Comparison of ENCODE assay signal across 2 cellular contexts in the genomic region with DNA sequence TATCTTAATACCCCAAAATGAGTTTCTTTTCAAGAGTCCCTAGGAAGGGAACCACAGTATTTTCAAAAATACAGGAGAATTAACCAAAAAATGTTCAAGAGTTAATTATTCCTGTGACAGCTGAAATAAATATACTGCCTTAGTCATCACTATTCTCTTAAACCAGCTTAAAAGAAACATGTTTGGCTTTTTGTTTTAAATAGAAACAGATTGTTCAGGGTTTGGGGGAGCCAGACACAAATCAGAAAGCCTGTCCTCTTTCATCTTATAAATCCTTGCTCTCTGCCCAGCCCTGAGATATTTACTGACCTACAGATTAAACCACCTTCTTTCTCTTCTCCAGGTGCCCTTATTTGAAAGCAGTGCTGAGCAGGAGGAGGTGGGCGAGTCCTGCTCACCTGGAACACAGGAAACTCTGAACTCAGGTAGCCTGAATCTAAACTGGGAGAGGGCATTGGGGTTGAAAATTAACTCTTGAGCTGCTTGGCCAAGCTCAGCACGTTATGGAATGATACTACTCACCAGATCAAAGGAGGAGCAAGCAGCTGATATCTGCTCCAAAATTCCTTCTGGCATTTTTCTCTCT.
TF ChIP-seq lines count a peak whose summit lies in the region.

No MANE protein-coding gene starts in this region.

TF ChIP-seq in SK-N-SH treated with all-trans-retinoic acid at 6 μM for 48 hours, 23 proteins besides CTCF, POLR2A, EP300 and RAD21 (continued from another document):
- TF ChIP-seq, protein P1, sequence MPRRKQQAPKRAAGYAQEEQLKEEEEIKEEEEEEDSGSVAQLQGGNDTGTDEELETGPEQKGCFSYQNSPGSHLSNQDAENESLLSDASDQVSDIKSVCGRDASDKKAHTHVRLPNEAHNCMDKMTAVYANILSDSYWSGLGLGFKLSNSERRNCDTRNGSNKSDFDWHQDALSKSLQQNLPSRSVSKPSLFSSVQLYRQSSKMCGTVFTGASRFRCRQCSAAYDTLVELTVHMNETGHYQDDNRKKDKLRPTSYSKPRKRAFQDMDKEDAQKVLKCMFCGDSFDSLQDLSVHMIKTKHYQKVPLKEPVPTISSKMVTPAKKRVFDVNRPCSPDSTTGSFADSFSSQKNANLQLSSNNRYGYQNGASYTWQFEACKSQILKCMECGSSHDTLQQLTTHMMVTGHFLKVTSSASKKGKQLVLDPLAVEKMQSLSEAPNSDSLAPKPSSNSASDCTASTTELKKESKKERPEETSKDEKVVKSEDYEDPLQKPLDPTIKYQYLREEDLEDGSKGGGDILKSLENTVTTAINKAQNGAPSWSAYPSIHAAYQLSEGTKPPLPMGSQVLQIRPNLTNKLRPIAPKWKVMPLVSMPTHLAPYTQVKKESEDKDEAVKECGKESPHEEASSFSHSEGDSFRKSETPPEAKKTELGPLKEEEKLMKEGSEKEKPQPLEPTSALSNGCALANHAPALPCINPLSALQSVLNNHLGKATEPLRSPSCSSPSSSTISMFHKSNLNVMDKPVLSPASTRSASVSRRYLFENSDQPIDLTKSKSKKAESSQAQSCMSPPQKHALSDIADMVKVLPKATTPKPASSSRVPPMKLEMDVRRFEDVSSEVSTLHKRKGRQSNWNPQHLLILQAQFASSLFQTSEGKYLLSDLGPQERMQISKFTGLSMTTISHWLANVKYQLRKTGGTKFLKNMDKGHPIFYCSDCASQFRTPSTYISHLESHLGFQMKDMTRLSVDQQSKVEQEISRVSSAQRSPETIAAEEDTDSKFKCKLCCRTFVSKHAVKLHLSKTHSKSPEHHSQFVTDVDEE (CRISPR knock-in tag; IDR thresholded peaks at IDR 0.05) = no peak
- no peak for TF ChIP-seq ZFP3 (CRISPR knock-in tag; IDR thresholded peaks at IDR 0.05)
- TF ChIP-seq CSDC2 (CRISPR knock-in tag; IDR thresholded peaks at IDR 0.05) = no peak
- TF ChIP-seq ZNF8 (CRISPR knock-in tag; IDR thresholded peaks at IDR 0.05) = no peak
- TF ChIP-seq ESRRG (CRISPR knock-in tag; IDR thresholded peaks at IDR 0.05) = no peak
- TF ChIP-seq BACH2 (CRISPR knock-in tag; IDR thresholded peaks at IDR 0.05; ENCODE audit: borderline replicate concordance) = no peak
- TF ChIP-seq, protein P2, sequence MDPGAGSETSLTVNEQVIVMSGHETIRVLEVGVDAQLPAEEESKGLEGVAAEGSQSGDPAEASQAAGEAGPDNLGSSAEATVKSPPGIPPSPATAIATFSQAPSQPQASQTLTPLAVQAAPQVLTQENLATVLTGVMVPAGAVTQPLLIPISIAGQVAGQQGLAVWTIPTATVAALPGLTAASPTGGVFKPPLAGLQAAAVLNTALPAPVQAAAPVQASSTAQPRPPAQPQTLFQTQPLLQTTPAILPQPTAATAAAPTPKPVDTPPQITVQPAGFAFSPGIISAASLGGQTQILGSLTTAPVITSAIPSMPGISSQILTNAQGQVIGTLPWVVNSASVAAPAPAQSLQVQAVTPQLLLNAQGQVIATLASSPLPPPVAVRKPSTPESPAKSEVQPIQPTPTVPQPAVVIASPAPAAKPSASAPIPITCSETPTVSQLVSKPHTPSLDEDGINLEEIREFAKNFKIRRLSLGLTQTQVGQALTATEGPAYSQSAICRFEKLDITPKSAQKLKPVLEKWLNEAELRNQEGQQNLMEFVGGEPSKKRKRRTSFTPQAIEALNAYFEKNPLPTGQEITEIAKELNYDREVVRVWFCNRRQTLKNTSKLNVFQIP (CRISPR knock-in tag; IDR thresholded peaks at IDR 0.05; ENCODE audit: borderline replicate concordance, low read depth) = no peak
- TF ChIP-seq, protein P3, sequence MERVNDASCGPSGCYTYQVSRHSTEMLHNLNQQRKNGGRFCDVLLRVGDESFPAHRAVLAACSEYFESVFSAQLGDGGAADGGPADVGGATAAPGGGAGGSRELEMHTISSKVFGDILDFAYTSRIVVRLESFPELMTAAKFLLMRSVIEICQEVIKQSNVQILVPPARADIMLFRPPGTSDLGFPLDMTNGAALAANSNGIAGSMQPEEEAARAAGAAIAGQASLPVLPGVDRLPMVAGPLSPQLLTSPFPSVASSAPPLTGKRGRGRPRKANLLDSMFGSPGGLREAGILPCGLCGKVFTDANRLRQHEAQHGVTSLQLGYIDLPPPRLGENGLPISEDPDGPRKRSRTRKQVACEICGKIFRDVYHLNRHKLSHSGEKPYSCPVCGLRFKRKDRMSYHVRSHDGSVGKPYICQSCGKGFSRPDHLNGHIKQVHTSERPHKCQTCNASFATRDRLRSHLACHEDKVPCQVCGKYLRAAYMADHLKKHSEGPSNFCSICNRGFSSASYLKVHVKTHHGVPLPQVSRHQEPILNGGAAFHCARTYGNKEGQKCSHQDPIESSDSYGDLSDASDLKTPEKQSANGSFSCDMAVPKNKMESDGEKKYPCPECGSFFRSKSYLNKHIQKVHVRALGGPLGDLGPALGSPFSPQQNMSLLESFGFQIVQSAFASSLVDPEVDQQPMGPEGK (CRISPR knock-in tag; IDR thresholded peaks at IDR 0.05; ENCODE audit: borderline replicate concordance) = no peak
- TF ChIP-seq ISL1 (CRISPR knock-in tag; IDR thresholded peaks at IDR 0.05) = no peak
- TF ChIP-seq ZFP30 (CRISPR knock-in tag; IDR thresholded peaks at IDR 0.05) = no peak
- no peak for TF ChIP-seq ZNF70 (CRISPR knock-in tag; IDR thresholded peaks at IDR 0.05)

TF ChIP-seq in SK-N-SH, 30 proteins besides CTCF, POLR2A, EP300 and RAD21 (continued from another document):
- TF ChIP-seq, protein P4, sequence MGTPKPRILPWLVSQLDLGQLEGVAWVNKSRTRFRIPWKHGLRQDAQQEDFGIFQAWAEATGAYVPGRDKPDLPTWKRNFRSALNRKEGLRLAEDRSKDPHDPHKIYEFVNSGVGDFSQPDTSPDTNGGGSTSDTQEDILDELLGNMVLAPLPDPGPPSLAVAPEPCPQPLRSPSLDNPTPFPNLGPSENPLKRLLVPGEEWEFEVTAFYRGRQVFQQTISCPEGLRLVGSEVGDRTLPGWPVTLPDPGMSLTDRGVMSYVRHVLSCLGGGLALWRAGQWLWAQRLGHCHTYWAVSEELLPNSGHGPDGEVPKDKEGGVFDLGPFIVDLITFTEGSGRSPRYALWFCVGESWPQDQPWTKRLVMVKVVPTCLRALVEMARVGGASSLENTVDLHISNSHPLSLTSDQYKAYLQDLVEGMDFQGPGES (IDR thresholded peaks at IDR 0.05; ENCODE audit: low read depth, low read length) = no peak
- TF ChIP-seq, protein P5, sequence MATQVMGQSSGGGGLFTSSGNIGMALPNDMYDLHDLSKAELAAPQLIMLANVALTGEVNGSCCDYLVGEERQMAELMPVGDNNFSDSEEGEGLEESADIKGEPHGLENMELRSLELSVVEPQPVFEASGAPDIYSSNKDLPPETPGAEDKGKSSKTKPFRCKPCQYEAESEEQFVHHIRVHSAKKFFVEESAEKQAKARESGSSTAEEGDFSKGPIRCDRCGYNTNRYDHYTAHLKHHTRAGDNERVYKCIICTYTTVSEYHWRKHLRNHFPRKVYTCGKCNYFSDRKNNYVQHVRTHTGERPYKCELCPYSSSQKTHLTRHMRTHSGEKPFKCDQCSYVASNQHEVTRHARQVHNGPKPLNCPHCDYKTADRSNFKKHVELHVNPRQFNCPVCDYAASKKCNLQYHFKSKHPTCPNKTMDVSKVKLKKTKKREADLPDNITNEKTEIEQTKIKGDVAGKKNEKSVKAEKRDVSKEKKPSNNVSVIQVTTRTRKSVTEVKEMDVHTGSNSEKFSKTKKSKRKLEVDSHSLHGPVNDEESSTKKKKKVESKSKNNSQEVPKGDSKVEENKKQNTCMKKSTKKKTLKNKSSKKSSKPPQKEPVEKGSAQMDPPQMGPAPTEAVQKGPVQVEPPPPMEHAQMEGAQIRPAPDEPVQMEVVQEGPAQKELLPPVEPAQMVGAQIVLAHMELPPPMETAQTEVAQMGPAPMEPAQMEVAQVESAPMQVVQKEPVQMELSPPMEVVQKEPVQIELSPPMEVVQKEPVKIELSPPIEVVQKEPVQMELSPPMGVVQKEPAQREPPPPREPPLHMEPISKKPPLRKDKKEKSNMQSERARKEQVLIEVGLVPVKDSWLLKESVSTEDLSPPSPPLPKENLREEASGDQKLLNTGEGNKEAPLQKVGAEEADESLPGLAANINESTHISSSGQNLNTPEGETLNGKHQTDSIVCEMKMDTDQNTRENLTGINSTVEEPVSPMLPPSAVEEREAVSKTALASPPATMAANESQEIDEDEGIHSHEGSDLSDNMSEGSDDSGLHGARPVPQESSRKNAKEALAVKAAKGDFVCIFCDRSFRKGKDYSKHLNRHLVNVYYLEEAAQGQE (IDR thresholded peaks at IDR 0.05; ENCODE audit: low read depth, low read length) = no peak
- TF ChIP-seq FOXM1 (IDR thresholded peaks at IDR 0.05; ENCODE audit: low read depth) (no peak), TCF12 (IDR thresholded peaks at IDR 0.05) (no peak), CHD2 (IDR thresholded peaks at IDR 0.05; ENCODE audit: low read length, partially characterized antibody) (no peak)
TF ChIP-seq in SK-N-SH: peak in this region for 0.
